Comparison of ENCODE assay signal across 1 cellular context in genomic region chr20:22438926-22439325, GRCh38.
TF ChIP-seq lines count a peak whose summit lies in the region.

No MANE protein-coding gene starts in this region.

TF ChIP-seq in GM23338, 12 proteins besides CTCF, POLR2A, EP300 and RAD21 (continued from another document):
- TF ChIP-seq, protein P1, sequence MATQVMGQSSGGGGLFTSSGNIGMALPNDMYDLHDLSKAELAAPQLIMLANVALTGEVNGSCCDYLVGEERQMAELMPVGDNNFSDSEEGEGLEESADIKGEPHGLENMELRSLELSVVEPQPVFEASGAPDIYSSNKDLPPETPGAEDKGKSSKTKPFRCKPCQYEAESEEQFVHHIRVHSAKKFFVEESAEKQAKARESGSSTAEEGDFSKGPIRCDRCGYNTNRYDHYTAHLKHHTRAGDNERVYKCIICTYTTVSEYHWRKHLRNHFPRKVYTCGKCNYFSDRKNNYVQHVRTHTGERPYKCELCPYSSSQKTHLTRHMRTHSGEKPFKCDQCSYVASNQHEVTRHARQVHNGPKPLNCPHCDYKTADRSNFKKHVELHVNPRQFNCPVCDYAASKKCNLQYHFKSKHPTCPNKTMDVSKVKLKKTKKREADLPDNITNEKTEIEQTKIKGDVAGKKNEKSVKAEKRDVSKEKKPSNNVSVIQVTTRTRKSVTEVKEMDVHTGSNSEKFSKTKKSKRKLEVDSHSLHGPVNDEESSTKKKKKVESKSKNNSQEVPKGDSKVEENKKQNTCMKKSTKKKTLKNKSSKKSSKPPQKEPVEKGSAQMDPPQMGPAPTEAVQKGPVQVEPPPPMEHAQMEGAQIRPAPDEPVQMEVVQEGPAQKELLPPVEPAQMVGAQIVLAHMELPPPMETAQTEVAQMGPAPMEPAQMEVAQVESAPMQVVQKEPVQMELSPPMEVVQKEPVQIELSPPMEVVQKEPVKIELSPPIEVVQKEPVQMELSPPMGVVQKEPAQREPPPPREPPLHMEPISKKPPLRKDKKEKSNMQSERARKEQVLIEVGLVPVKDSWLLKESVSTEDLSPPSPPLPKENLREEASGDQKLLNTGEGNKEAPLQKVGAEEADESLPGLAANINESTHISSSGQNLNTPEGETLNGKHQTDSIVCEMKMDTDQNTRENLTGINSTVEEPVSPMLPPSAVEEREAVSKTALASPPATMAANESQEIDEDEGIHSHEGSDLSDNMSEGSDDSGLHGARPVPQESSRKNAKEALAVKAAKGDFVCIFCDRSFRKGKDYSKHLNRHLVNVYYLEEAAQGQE (IDR thresholded peaks at IDR 0.05; ENCODE audit: unreplicated experiment): no peak
- TF ChIP-seq EZH2phosphoT487 (IDR thresholded peaks at IDR 0.05; ENCODE audit: unreplicated experiment) (no peak), CREB1 (CRISPR knock-in tag; IDR thresholded peaks at IDR 0.05; ENCODE audit: low read depth) (no peak)
